Comparison of ENCODE assay signal across 10 cellular contexts in the genomic region with DNA sequence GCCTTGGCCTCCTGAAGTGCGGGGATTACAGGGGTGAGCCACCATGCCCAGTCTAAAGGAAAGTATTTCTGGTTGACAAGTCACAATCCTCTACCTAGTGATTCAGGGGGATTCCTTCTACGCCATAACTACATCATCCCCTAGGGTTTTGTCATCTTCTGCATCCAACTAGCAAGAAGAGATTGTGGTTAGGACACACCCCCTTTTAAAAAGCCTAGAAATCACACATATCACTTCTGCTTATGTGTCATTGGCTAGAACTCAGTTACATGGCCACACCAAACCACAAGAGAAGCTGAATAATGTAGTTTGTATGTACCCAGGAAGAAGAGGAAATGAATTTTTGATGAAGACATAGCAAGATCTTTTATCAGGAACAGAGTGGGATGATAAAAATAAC. TPM values are rescaled to one million over a fixed set of nuclear protein-coding genes. Genes with fewer than 3 reads are reported as not detected.
DNase-seq lines count a peak whose midpoint lies in the region; ATAC-seq and TF ChIP-seq lines count a peak whose summit lies in the region.
"Had no signal": no experiment of that assay in that cellular context is flagged by ENCODE, and none has a peak within 500 bp of the region (broad histone marks: within the 10 kb centered on the region; RNA-seq: fewer than 3 reads in every experiment).

No MANE protein-coding gene starts in this region.

- H3K4me3 ChIP-seq in RWPE2 (ENCODE audit: severe bottlenecking): no peak overlapping the region
- no peak overlapping the region for H3K4me3 ChIP-seq in foreskin fibroblast (ENCODE audit: low read depth in 1 of 2, low read length in 2 of 2)

- TF ChIP-seq CTCF in RWPE2 (IDR thresholded peaks at IDR 0.05; ENCODE audit: poor library complexity, severe bottlenecking): no peak
- no peak for TF ChIP-seq CTCF in foreskin fibroblast (IDR thresholded peaks at IDR 0.05; ENCODE audit: low read depth, low read length)
- TF ChIP-seq CTCF in GM13976 (IDR thresholded peaks at IDR 0.05; ENCODE audit: borderline replicate concordance, control extremely low read depth, extremely low read depth, insufficient read depth, missing control alignments): no peak

- ATAC-seq in RWPE2 (ENCODE audit: low read depth) (peak; percentile 37; the same call in 1 of the 3 replicates), HG03565 (IDR thresholded peaks at IDR 0.05; ENCODE audit: unreplicated experiment) (no peak), GM18498 (IDR thresholded peaks at IDR 0.05; ENCODE audit: unreplicated experiment) (no peak)
- ATAC-seq: sciatic nerve had no signal

- no peaks in the 10 kb centered on the region for H3K4me1 ChIP-seq in RWPE2 (ENCODE audit: insufficient read depth, poor library complexity, severe bottlenecking)

- no peaks in the 10 kb centered on the region for H3K9me3 ChIP-seq in RWPE2 (ENCODE audit: severe bottlenecking)

- in situ Hi-C loops in GM13976 (cut with MboI; ENCODE audit: low sequenced_read_pairs, unreplicated experiment): no loop called here

- H3K36me3 ChIP-seq in RWPE2 (ENCODE audit: low read depth): no peaks in the 10 kb centered on the region

- no peak overlapping the region for H3K27ac ChIP-seq in RWPE2 (ENCODE audit: poor library complexity, severe bottlenecking)

- H3K27me3 ChIP-seq in RWPE2 (ENCODE audit: insufficient read depth, poor library complexity, severe bottlenecking): peaks cover 5% of the 10 kb centered on the region

- DNase-seq in AG08395 (ENCODE audit: low spot score) (peak; percentile 62), H4 (ENCODE audit: low spot score) (peak; percentile 18), RWPE2 (ENCODE audit: low spot score) (no peak), foreskin fibroblast (peak; percentile 50 to 78), hypothalamus (lab: John Stamatoyannopoulos, UW) (no peak), GM13976 (ENCODE audit: low spot score) (no peak)
- DNase-seq: activated gamma-delta T cell treated with Interleukin-2 at 50 U/mL for 16 hours had no signal

RNA-seq across cellular contexts. Expression of a gene that starts 14.7 kb away (rescaled TPM):
- 6.8 and 8.5 TPM in 2 replicates for total RNA-seq in H4 (2014; rRNA removed; shearing (Covaris generic))

Comparison
In these comparisons a context has a peak if more than half of its experiments do, and no peak if none do; other contexts are left out.
1. DNase-seq: peak in AG08395 (single experiment), H4 (single experiment) and foreskin fibroblast (2 of 2); none in RWPE2 (single experiment), hypothalamus (0 of 51) and GM13976 (single experiment).